In genomic region chr19:35314031-35314430, GRCh38 we compare ENCODE assay signal across 1 cellular context.
A peak's percentile ranks its signal among the peaks of the same experiment; 100 is the strongest.
TF ChIP-seq lines count a peak whose summit lies in the region.

No MANE protein-coding gene starts in this region.

TF ChIP-seq in HepG2, 621 proteins besides CTCF, POLR2A, EP300 and RAD21:
- TF ChIP-seq MAFK (conservative IDR thresholded peaks at IDR 0.05 in 1 of 2, IDR thresholded peaks at IDR 0.05 in 1 of 2; ENCODE audit: low read length in 2 of 2) (peak; percentile 60 to 73; a peak in 3 of 4 replicates), TRIM24 (CRISPR knock-in tag; IDR thresholded peaks at IDR 0.05) (no peak), MAFF (IDR thresholded peaks at IDR 0.05; ENCODE audit: low read depth, low read length) (0 out of 2 replicates have a peak, but pooled peaks have one; percentile 29), ZKSCAN8 (CRISPR knock-in tag; IDR thresholded peaks at IDR 0.05; ENCODE audit: borderline replicate concordance) (peak; percentile 94), ZNF180 (CRISPR knock-in tag; IDR thresholded peaks at IDR 0.05; ENCODE audit: borderline replicate concordance, low read depth) (peak; percentile 99; the same call in 1 of the 2 replicates)
